Comparison of ENCODE assay signal across 22 cellular contexts in genomic region chr15:59124261-59124660, GRCh38. TPM values are rescaled to one million over a fixed set of nuclear protein-coding genes. Genes with fewer than 3 reads are reported as not detected.
DNase-seq lines count a peak whose midpoint lies in the region; ATAC-seq, FAIRE-seq and TF ChIP-seq lines count a peak whose summit lies in the region.
"Had no signal": no experiment of that assay in that cellular context is flagged by ENCODE, and none has a peak within 500 bp of the region (broad histone marks: within the 10 kb centered on the region; RNA-seq: fewer than 3 reads in every experiment).

No MANE protein-coding gene starts in this region.

- no peak for TF ChIP-seq POLR2A in GM12891 (IDR thresholded peaks at IDR 0.05; ENCODE audit: low read depth, low read length)

- peaks cover 0 to 10% of the 10 kb centered on the region in 2 donors for H3K36me3 Mint-ChIP-seq in naive B cell

- no peaks in the 10 kb centered on the region for H3K4me1 ChIP-seq in RWPE2 (ENCODE audit: insufficient read depth, poor library complexity, severe bottlenecking)
- H3K4me1 ChIP-seq: SJSA1 had no signal

- FAIRE-seq in GM12891 (lab: Jason Lieb, UNC), result no peak
- FAIRE-seq: GM19239 had no signal

- H3K27me3 ChIP-seq in RWPE2 (ENCODE audit: insufficient read depth, poor library complexity, severe bottlenecking), result no peaks in the 10 kb centered on the region
- H3K27me3 ChIP-seq: SJSA1 had no signal

- peak in 2 of 3 experiments; percentile 12 to 66 for DNase-seq in NCI-H1417 (lab: John Stamatoyannopoulos, UW)
- no peak for DNase-seq in NCI-H1417 treated with DMSO at 0.1 percent for 48 hours (lab: John Stamatoyannopoulos, UW)
- DNase-seq in GM12891 (ENCODE audit: insufficient read length, low spot score), result no peak
- DNase-seq in RWPE2 (ENCODE audit: low spot score), result no peak
- no peak for DNase-seq in naive B cell
- DNase-seq in GF-D8 (lab: John Stamatoyannopoulos, UW), result no peak
- DNase-seq: AML-193, DMS 273 treated with DMSO at 0.1 percent for 48 hours, GDM1, GM23248, HCEC 1CT, NCI-H1105 treated with DMSO at 0.1 percent for 48 hours, NCI-H187, NCI-H2171 treated with DMSO at 0.1 percent for 48 hours, NCI-H774, PC-9 had no signal

- peaks cover 91% of the 10 kb centered on the region for H3K36me3 ChIP-seq in RWPE2 (ENCODE audit: low read depth)

- no peak overlapping the region for H3K4me3 ChIP-seq in RWPE2 (ENCODE audit: severe bottlenecking)
- H3K4me3 ChIP-seq: GM23248, PC-9, SJSA1 had no signal

- H3K27ac ChIP-seq in RWPE2 (ENCODE audit: poor library complexity, severe bottlenecking), result no peak overlapping the region
- H3K27ac ChIP-seq: 22Rv1, GM23248, PC-9, SJSA1 had no signal

- H3K4me3 Mint-ChIP-seq in naive B cell, result no peak overlapping the region
- H3K4me3 Mint-ChIP-seq: CD14-positive monocyte had no signal

- H3K27me3 Mint-ChIP-seq in naive B cell, result no peaks in the 10 kb centered on the region

- H3K27ac Mint-ChIP-seq in naive B cell, result peak overlapping the region in 5 of 6 donors; percentile 13 to 73 (median 34)

- ATAC-seq in RWPE2 (ENCODE audit: low read depth) (peak; percentile 25), naive B cell (ENCODE audit: low read depth in 2 of 2) (no peak), GM18873 (IDR thresholded peaks at IDR 0.05; ENCODE audit: low FRiP score, unreplicated experiment) (no peak), HG02870 (IDR thresholded peaks at IDR 0.05; ENCODE audit: unreplicated experiment) (no peak)

- H3K4me1 Mint-ChIP-seq in naive B cell, result peaks cover 19 to 24% (median 20%) of the 10 kb centered on the region in 3 donors

- peaks cover 4% of the 10 kb centered on the region for H3K9me3 ChIP-seq in RWPE2 (ENCODE audit: severe bottlenecking)

- H3K9me3 Mint-ChIP-seq in naive B cell, result peaks cover 7 to 21% (median 10%) of the 10 kb centered on the region in 7 donors

- no peak for TF ChIP-seq CTCF in RWPE2 (IDR thresholded peaks at IDR 0.05; ENCODE audit: poor library complexity, severe bottlenecking)

TF ChIP-seq in GM12891, 5 proteins besides CTCF, POLR2A, EP300 and RAD21:
- no peak for TF ChIP-seq POU2F2 (IDR thresholded peaks at IDR 0.05; ENCODE audit: low read depth, low read length)
- TF ChIP-seq POLR2AphosphoS5 (IDR thresholded peaks at IDR 0.05; ENCODE audit: low read depth, low read length), result peak; percentile 54; the same call in 1 of the 2 replicates

RNA-seq across cellular contexts. Expression of gene CCNB2, which starts 19.3 kb away (rescaled TPM):
- 56.7 TPM for polyA plus RNA-seq in GM12891 (2012; ENCODE audit: low read depth, missing spikeins)
- polyA plus RNA-seq in naive B cell (ENCODE audit: low read depth in 6 of 6), result under 1 TPM in 4 of 6 donors, not detected in 2; 0.13 to 0.60 (median 0.30) TPM

Comparison
In these comparisons a context has a peak if more than half of its experiments do, and no peak if none do; other contexts are left out.
1. DNase-seq: peak in NCI-H1417 (2 of 3); none in NCI-H1417 treated with DMSO at 0.1 percent for 48 hours (single experiment), GM12891 (single experiment), RWPE2 (single experiment), naive B cell (single experiment) and GF-D8 (single experiment).